In genomic region chr5:134003957-134004625, GRCh38 we compare ENCODE assay signal across 1 cellular context.
TF ChIP-seq lines count a peak whose summit lies in the region.

No MANE protein-coding gene starts in this region.

TF ChIP-seq in K562, 482 proteins besides CTCF, POLR2A, EP300 and RAD21 (continued from another document and continues in another):
- TF ChIP-seq ZBTB40 (IDR thresholded peaks at IDR 0.05): no peak
- TF ChIP-seq ZBTB40 (CRISPR knock-in tag; IDR thresholded peaks at IDR 0.05): no peak
- no peak for TF ChIP-seq ZNF589 (CRISPR knock-in tag; IDR thresholded peaks at IDR 0.05; ENCODE audit: low read depth)
- no peak for TF ChIP-seq REST (CRISPR knock-in tag; IDR thresholded peaks at IDR 0.05; ENCODE audit: low read depth)
- no peak for TF ChIP-seq SMAD2 (IDR thresholded peaks at IDR 0.05; ENCODE audit: low read depth, low read length)
- TF ChIP-seq U2AF1 (optimal IDR thresholded peaks at IDR 0.05; ENCODE audit: low read depth, low read length): peak; percentile 20
- TF ChIP-seq AFF4 (CRISPR knock-in tag; IDR thresholded peaks at IDR 0.05): no peak; the same call in 1 of the 2 replicates
- TF ChIP-seq HDAC2 (IDR thresholded peaks at IDR 0.05): no peak
- no peak for TF ChIP-seq POLR2B (IDR thresholded peaks at IDR 0.05; ENCODE audit: low read depth, partially characterized antibody)
- no peak for TF ChIP-seq LARP7 (IDR thresholded peaks at IDR 0.05)
- no peak for TF ChIP-seq PYGO2 (tag; IDR thresholded peaks at IDR 0.05)
- no peak for TF ChIP-seq CHD7 (IDR thresholded peaks at IDR 0.05; ENCODE audit: low read depth, low read length)
- no peak for TF ChIP-seq ASH1L (IDR thresholded peaks at IDR 0.05; ENCODE audit: borderline replicate concordance, low read depth, partially characterized antibody)
- no peak for TF ChIP-seq RHOXF2B (CRISPR knock-in tag; conservative IDR thresholded peaks at IDR 0.05)
- no peak for TF ChIP-seq KLF10 (CRISPR knock-in tag; IDR thresholded peaks at IDR 0.05)
- TF ChIP-seq ZNF584 (CRISPR knock-in tag; IDR thresholded peaks at IDR 0.05; ENCODE audit: low read depth): no peak
- TF ChIP-seq ZBTB12 (CRISPR knock-in tag; IDR thresholded peaks at IDR 0.05): no peak
- no peak for TF ChIP-seq HIVEP1 (CRISPR knock-in tag; IDR thresholded peaks at IDR 0.05)
- no peak for TF ChIP-seq BCOR (IDR thresholded peaks at IDR 0.05)
- TF ChIP-seq ZKSCAN1 (IDR thresholded peaks at IDR 0.05; ENCODE audit: low read depth, low read length): no peak
- TF ChIP-seq EP400 (IDR thresholded peaks at IDR 0.05): no peak; the same call in none of the 2 replicates
- TF ChIP-seq TEAD2 (tag; IDR thresholded peaks at IDR 0.05): no peak
